In the genomic region with DNA sequence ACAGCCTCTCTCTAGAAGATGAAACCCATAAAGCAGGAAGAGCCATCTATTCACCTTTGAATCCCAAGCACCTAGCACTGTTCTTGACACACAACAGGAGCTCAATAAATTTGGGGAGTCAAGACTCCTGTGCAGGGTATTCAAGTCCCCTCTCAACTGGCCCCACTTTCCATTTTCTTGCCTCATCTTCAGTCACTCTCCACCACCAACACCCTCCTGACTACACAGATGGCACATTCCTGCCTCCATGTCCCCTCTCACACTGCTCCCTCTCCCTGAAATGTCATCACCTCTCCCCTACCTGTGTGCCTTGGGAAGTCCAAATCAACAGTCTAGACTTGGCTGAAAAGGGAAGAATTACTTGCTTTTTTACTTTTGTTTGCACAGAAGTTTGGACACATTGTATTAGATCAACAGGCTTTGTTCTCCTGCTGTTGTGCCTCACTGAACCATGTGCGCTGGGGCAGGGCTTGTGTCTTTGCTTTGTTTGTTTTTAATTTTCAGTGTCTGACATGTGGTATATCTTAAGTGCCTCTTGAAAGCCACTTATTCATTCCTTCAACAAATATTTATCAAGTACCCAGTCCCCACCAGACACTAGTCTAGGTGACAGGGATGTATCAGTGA, we compare ENCODE assay signal across 18 cellular contexts.
DNase-seq lines count a peak whose midpoint lies in the region; ATAC-seq and TF ChIP-seq lines count a peak whose summit lies in the region.
"Had no signal": no experiment of that assay in that cellular context is flagged by ENCODE, and none has a peak within 500 bp of the region (broad histone marks: within the 10 kb centered on the region; RNA-seq: fewer than 3 reads in every experiment).

No MANE protein-coding gene starts in this region.

- H3K27me3 ChIP-seq in left lung (no peaks in the 10 kb centered on the region), suprapubic skin (no peaks in the 10 kb centered on the region), SJCRH30 (no peaks in the 10 kb centered on the region)
- H3K27me3 ChIP-seq: adrenal gland had no signal

- ATAC-seq in left lung = peak; percentile 54
- no peak for ATAC-seq in GM18909 (IDR thresholded peaks at IDR 0.05; ENCODE audit: poor library complexity, unreplicated experiment)
- ATAC-seq: mucosa of descending colon, Panc1 had no signal

- no peak overlapping the region for H3K27ac ChIP-seq in HEK293 (ENCODE audit: extremely low read depth, low read depth, low read length)
- no peak overlapping the region for H3K27ac ChIP-seq in left lung
- H3K27ac ChIP-seq in suprapubic skin = no peak overlapping the region
- H3K27ac ChIP-seq in SJCRH30 = no peak overlapping the region
- H3K27ac ChIP-seq: adrenal gland, skin epidermis had no signal

- POLR2A ChIA-PET in HEK293 (lab: Yijun Ruan, JAX) = no interaction called here

- TF ChIP-seq POLR2A in suprapubic skin (IDR thresholded peaks at IDR 0.05) = no peak

- H3K4me3 ChIP-seq in HEK293 (ENCODE audit: low read depth, low read length) (no peak overlapping the region), left lung (no peak overlapping the region), suprapubic skin (no peak overlapping the region), SJCRH30 (no peak overlapping the region)
- H3K4me3 ChIP-seq: adrenal gland, HAP-1, mucosa of descending colon, skin epidermis had no signal

- no peaks in the 10 kb centered on the region for H3K36me3 ChIP-seq in HEK293 (ENCODE audit: control insufficient read depth in 2 of 2, insufficient read depth in 1 of 2, low read length in 2 of 2)
- H3K36me3 ChIP-seq in left lung = no peaks in the 10 kb centered on the region
- H3K36me3 ChIP-seq in suprapubic skin = no peaks in the 10 kb centered on the region
- H3K36me3 ChIP-seq in SJCRH30 = peaks cover 2% of the 10 kb centered on the region; the same call in 1 of the 2 replicates
- H3K36me3 ChIP-seq: adrenal gland, HAP-1 had no signal

- 75% methylated on average over 1 of the region's 1 CpG for WGBS in suprapubic skin

- H3K4me1 ChIP-seq in HEK293 (ENCODE audit: control insufficient read depth, insufficient read depth, low read length) (peaks cover 22% of the 10 kb centered on the region), left lung (peaks cover 23 to 25% of the 10 kb centered on the region in 2 donors), suprapubic skin (peaks cover 35% of the 10 kb centered on the region), SJCRH30 (peaks cover 36% of the 10 kb centered on the region)

- DNase-seq in COLO668 (lab: John Stamatoyannopoulos, UW; ENCODE audit: unreplicated experiment) (peak; percentile 23), NCI-H69 (lab: John Stamatoyannopoulos, UW) (peak; percentile 88), left lung (no peak), suprapubic skin (ENCODE audit: low spot score in 2 of 2) (no peak), SJCRH30 (no peak), NCI-H187 treated with DMSO at 0.1 percent for 48 hours (lab: John Stamatoyannopoulos, UW) (no peak)
- DNase-seq: activated gamma-delta T cell; adrenal gland; CD4-positive, alpha-beta memory T cell; Kasumi-1; mucosa of descending colon; NCI-H1436; stimulated activated naive CD4-positive, alpha-beta T cell had no signal

- H3K9me3 ChIP-seq in HEK293 (ENCODE audit: control insufficient read depth, insufficient read depth, low read depth, low read length) (no peaks in the 10 kb centered on the region), left lung (no peaks in the 10 kb centered on the region), suprapubic skin (no peaks in the 10 kb centered on the region), SJCRH30 (replicated peaks) (no peaks in the 10 kb centered on the region)
- H3K9me3 ChIP-seq: adrenal gland, HAP-1, mucosa of descending colon had no signal

- CTCF ChIA-PET in HEK293 (lab: Yijun Ruan, JAX) = no interaction called here

- TF ChIP-seq CTCF in HEK293 (tag by site-specific recombination; IDR thresholded peaks at IDR 0.05) = no peak
- TF ChIP-seq CTCF in left lung (IDR thresholded peaks at IDR 0.05) = no peak
- no peak for TF ChIP-seq CTCF in suprapubic skin (IDR thresholded peaks at IDR 0.05)

- TF ChIP-seq EP300 in suprapubic skin (IDR thresholded peaks at IDR 0.05) = no peak

- intact Hi-C loops in left lung (cut with DNase I) = no loop called here

TF ChIP-seq in HEK293, 187 proteins besides CTCF, POLR2A, EP300 and RAD21:
- peak; percentile 70 for TF ChIP-seq SCRT1 (tag by site-specific recombination; IDR thresholded peaks at IDR 0.05; ENCODE audit: borderline replicate concordance)
- TF ChIP-seq ZNF701 (tag by site-specific recombination; IDR thresholded peaks at IDR 0.05) = no peak
- TF ChIP-seq SCRT2 (tag by site-specific recombination; IDR thresholded peaks at IDR 0.05) = peak; percentile 90
- peak; percentile 64 for TF ChIP-seq PRDM1 (tag by site-specific recombination; IDR thresholded peaks at IDR 0.05)
- TF ChIP-seq, protein P1, sequence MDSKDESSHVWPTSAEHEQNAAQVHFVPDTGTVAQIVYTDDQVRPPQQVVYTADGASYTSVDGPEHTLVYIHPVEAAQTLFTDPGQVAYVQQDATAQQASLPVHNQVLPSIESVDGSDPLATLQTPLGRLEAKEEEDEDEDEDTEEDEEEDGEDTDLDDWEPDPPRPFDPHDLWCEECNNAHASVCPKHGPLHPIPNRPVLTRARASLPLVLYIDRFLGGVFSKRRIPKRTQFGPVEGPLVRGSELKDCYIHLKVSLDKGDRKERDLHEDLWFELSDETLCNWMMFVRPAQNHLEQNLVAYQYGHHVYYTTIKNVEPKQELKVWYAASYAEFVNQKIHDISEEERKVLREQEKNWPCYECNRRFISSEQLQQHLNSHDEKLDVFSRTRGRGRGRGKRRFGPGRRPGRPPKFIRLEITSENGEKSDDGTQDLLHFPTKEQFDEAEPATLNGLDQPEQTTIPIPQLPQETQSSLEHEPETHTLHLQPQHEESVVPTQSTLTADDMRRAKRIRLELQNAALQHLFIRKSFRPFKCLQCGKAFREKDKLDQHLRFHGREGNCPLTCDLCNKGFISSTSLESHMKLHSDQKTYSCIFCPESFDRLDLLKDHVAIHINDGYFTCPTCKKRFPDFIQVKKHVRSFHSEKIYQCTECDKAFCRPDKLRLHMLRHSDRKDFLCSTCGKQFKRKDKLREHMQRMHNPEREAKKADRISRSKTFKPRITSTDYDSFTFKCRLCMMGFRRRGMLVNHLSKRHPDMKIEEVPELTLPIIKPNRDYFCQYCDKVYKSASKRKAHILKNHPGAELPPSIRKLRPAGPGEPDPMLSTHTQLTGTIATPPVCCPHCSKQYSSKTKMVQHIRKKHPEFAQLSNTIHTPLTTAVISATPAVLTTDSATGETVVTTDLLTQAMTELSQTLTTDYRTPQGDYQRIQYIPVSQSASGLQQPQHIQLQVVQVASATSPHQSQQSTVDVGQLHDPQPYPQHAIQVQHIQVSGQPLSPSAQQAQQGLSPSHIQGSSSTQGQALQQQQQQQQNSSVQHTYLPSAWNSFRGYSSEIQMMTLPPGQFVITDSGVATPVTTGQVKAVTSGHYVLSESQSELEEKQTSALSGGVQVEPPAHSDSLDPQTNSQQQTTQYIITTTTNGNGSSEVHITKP (tag by site-specific recombination; IDR thresholded peaks at IDR 0.05) = peak; percentile 77

Comparison
In these comparisons a context has a peak if more than half of its experiments do, and no peak if none do; other contexts are left out.
1. DNase-seq: peak in COLO668 (single experiment) and NCI-H69 (single experiment); none in left lung (0 of 2), suprapubic skin (0 of 2), SJCRH30 (0 of 2) and NCI-H187 treated with DMSO at 0.1 percent for 48 hours (single experiment).